In genomic region chr2:232292395-232293154, GRCh38 we compare ENCODE assay signal across 9 cellular contexts.
DNase-seq lines count a peak whose midpoint lies in the region; ATAC-seq and TF ChIP-seq lines count a peak whose summit lies in the region.
"Had no signal": no experiment of that assay in that cellular context is flagged by ENCODE, and none has a peak within 500 bp of the region (broad histone marks: within the 10 kb centered on the region; RNA-seq: fewer than 3 reads in every experiment).

No MANE protein-coding gene starts in this region.

- H3K79me1 ChIP-seq in mesenchymal stem cell (replicated peaks; ENCODE audit: low read length, poor library complexity, severe bottlenecking): peaks cover 3% of the 10 kb centered on the region

- H3K4me3 ChIP-seq in Loucy (ENCODE audit: low read length, poor library complexity, severe bottlenecking) (no peak overlapping the region), coronary artery (no peak overlapping the region), mesenchymal stem cell (ENCODE audit: insufficient read depth in 1 of 2, low read depth in 1 of 2, low read length in 2 of 2) (no peak overlapping the region)

- no peak overlapping the region for H3K14ac ChIP-seq in mesenchymal stem cell (ENCODE audit: low read length in 2 of 2)

- peak; percentile 49 for DNase-seq in 8988T
- peak; percentile 62 for DNase-seq in GM10266 (ENCODE audit: extremely low spot score)
- peak; percentile 78 for DNase-seq in UCSD-AML1 (lab: John Stamatoyannopoulos, UW; ENCODE audit: unreplicated experiment)
- no peak for DNase-seq in coronary artery (ENCODE audit: low spot score)
- DNase-seq in mesenchymal stem cell: peak; percentile 63
- no peak for DNase-seq in RWPE1 (ENCODE audit: low spot score)

- H3F3A ChIP-seq in Loucy (ENCODE audit: low read depth): no peaks in the 10 kb centered on the region

- no peak overlapping the region for H2BK120ac ChIP-seq in mesenchymal stem cell (ENCODE audit: low read depth, low read length)

- H4K91ac ChIP-seq in mesenchymal stem cell (ENCODE audit: low read length): no peak overlapping the region

- H3K18ac ChIP-seq in mesenchymal stem cell (ENCODE audit: low read depth in 1 of 2, low read length in 2 of 2): no peak overlapping the region

- no peak overlapping the region for H3K4me2 ChIP-seq in Loucy (ENCODE audit: low read depth, low read length, poor library complexity, severe bottlenecking)
- no peak overlapping the region for H3K4me2 ChIP-seq in mesenchymal stem cell (ENCODE audit: low read length, poor library complexity, severe bottlenecking)

- no peaks in the 10 kb centered on the region for H4K20me1 ChIP-seq in Loucy (ENCODE audit: insufficient read depth, low read length, poor library complexity, severe bottlenecking)

- no peak overlapping the region for H2BK15ac ChIP-seq in mesenchymal stem cell (ENCODE audit: low read depth, poor library complexity, severe bottlenecking)

- H2BK12ac ChIP-seq in mesenchymal stem cell (ENCODE audit: low read length in 2 of 2): no peak overlapping the region

- no peaks in the 10 kb centered on the region for H3K9me2 ChIP-seq in Loucy (replicated peaks; ENCODE audit: low read depth, low read length)

- POLR2A ChIA-PET in RWPE1 (lab: Yijun Ruan, JAX; ENCODE audit: low non-redundant PET): no interaction called here

- CTCF ChIA-PET in RWPE1 (lab: Yijun Ruan, JAX): interaction anchor here (1.0 kb wide), 1 partner anchor 35 kb away, joined by 5 read pairs; no protein-coding TSS in a partner anchor

- H3K36me3 ChIP-seq in Loucy (ENCODE audit: insufficient read depth, low read length) (no peaks in the 10 kb centered on the region; the same call in 1 of the 2 replicates), mesenchymal stem cell (ENCODE audit: control insufficient read depth in 1 of 2, insufficient read depth in 2 of 2, low read depth in 1 of 2, low read length in 2 of 2) (peaks cover 0 to 9% of the 10 kb centered on the region in 2 experiments)

- H3K9me3 ChIP-seq in Loucy (ENCODE audit: insufficient read depth, low read depth, low read length): no peaks in the 10 kb centered on the region
- H3K9me3 ChIP-seq in mesenchymal stem cell (ENCODE audit: control insufficient read depth, low read length): no peaks in the 10 kb centered on the region

- H2BK5ac ChIP-seq in mesenchymal stem cell (ENCODE audit: low read depth, low read length, poor library complexity, severe bottlenecking): no peak overlapping the region

- no peak overlapping the region for H3K4ac ChIP-seq in mesenchymal stem cell (ENCODE audit: low read depth in 1 of 2, low read length in 2 of 2)

- H3K27me3 ChIP-seq in Loucy (ENCODE audit: insufficient read depth, low read length, poor library complexity, severe bottlenecking) (no peaks in the 10 kb centered on the region), mesenchymal stem cell (ENCODE audit: control insufficient read depth in 1 of 2, insufficient read depth in 1 of 2, low read length in 2 of 2) (no peaks in the 10 kb centered on the region)

- no peak overlapping the region for H4K8ac ChIP-seq in mesenchymal stem cell (ENCODE audit: low read length)

- H3K79me2 ChIP-seq in Loucy (ENCODE audit: insufficient read depth, low read length): no peaks in the 10 kb centered on the region

- TF ChIP-seq CTCF in GM10266 (IDR thresholded peaks at IDR 0.05; ENCODE audit: control insufficient read depth, insufficient read depth, low read depth, missing control alignments): peak; percentile 86
- TF ChIP-seq CTCF in Loucy (conservative IDR thresholded peaks at IDR 0.05; ENCODE audit: low read length): peak; percentile 86
- TF ChIP-seq CTCF in coronary artery (IDR thresholded peaks at IDR 0.05): peak; percentile 19
- TF ChIP-seq CTCF in RWPE1 (conservative IDR thresholded peaks at IDR 0.05; ENCODE audit: low read depth): no peak

- H3K4me1 ChIP-seq in Loucy (ENCODE audit: insufficient read depth, low read length, poor library complexity, severe bottlenecking) (peaks cover 4% of the 10 kb centered on the region), mesenchymal stem cell (ENCODE audit: control insufficient read depth, insufficient read depth, low read depth, low read length) (peaks cover 11% of the 10 kb centered on the region)

- no peak overlapping the region for H3K27ac ChIP-seq in coronary artery
- H3K27ac ChIP-seq in mesenchymal stem cell (ENCODE audit: low read length, poor library complexity, severe bottlenecking): no peak overlapping the region
- no peak overlapping the region for H3K27ac ChIP-seq in RWPE1
- H3K27ac ChIP-seq: epithelial cell of prostate had no signal

- H2AK5ac ChIP-seq in mesenchymal stem cell (ENCODE audit: low read length, severe bottlenecking): no peak overlapping the region

- H3K23ac ChIP-seq in mesenchymal stem cell (ENCODE audit: low read length in 2 of 2): no peak overlapping the region

- ATAC-seq in HG03108 (IDR thresholded peaks at IDR 0.05; ENCODE audit: unreplicated experiment): no peak

- no peak overlapping the region for H3K9ac ChIP-seq in Loucy (ENCODE audit: low read depth, low read length, poor library complexity, severe bottlenecking)
- no peak overlapping the region for H3K9ac ChIP-seq in mesenchymal stem cell (ENCODE audit: low read length)

- 64% methylated on average over 9 of the region's 9 CpGs for WGBS in mesenchymal stem cell

- H2AFZ ChIP-seq in Loucy (ENCODE audit: low read length) (no peak overlapping the region), mesenchymal stem cell (ENCODE audit: low read depth, low read length) (no peak overlapping the region)

Comparison
In these comparisons a context has a peak if more than half of its experiments do, and no peak if none do; other contexts are left out.
1. DNase-seq: peak in 8988T (single experiment), GM10266 (single experiment), UCSD-AML1 (single experiment) and mesenchymal stem cell (single experiment); none in coronary artery (single experiment) and RWPE1 (single experiment).